In the genomic region with DNA sequence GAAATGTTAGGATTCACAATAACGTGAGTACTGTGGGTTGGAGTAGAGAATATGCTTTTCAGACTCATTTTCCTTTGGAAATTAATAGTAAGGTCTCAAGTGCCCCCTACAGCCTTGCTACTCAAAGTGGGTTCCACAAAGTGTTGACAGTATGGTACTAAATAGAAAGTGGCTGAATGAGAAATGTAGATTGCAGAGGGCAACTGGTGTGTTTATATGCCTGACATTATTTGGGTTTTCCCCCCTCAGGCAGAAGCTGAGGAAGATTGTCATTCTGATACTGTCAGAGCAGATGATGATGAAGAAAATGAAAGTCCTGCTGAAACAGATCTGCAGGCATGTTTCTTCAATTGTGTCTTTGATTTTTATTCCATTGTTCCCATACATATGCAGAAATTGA, we compare ENCODE assay signal across 13 cellular contexts. TPM values are rescaled to one million over a fixed set of nuclear protein-coding genes. Genes with fewer than 3 reads are reported as not detected.
A peak's percentile ranks its signal among the peaks of the same experiment; 100 is the strongest.
DNase-seq lines count a peak whose midpoint lies in the region; ATAC-seq and TF ChIP-seq lines count a peak whose summit lies in the region.
"Had no signal": no experiment of that assay in that cellular context is flagged by ENCODE, and none has a peak within 500 bp of the region (broad histone marks: within the 10 kb centered on the region; RNA-seq: fewer than 3 reads in every experiment).

No MANE protein-coding gene starts in this region.

- H3K79me1 ChIP-seq in mesenchymal stem cell (replicated peaks; ENCODE audit: low read length, poor library complexity, severe bottlenecking) = peaks cover 14% of the 10 kb centered on the region

- H2AFZ ChIP-seq in SK-N-SH (ENCODE audit: low read depth) (no peak overlapping the region), mesenchymal stem cell (ENCODE audit: low read depth, low read length) (no peak overlapping the region)

- H3K27ac ChIP-seq in SK-N-SH (ENCODE audit: low read depth in 2 of 2, low read length in 1 of 2) = no peak overlapping the region
- no peak overlapping the region for H3K27ac ChIP-seq in mesenchymal stem cell (ENCODE audit: low read length, poor library complexity, severe bottlenecking)
- no peak overlapping the region for H3K27ac ChIP-seq in ascending aorta
- H3K27ac ChIP-seq: tibial nerve had no signal

- H2BK15ac ChIP-seq in mesenchymal stem cell (ENCODE audit: low read depth, poor library complexity, severe bottlenecking) = no peak overlapping the region

- no peak overlapping the region for H3K18ac ChIP-seq in mesenchymal stem cell (ENCODE audit: low read depth in 1 of 2, low read length in 2 of 2)

- H3K9ac ChIP-seq in SK-N-SH (no peak overlapping the region), mesenchymal stem cell (ENCODE audit: low read length) (no peak overlapping the region)

- H3K23ac ChIP-seq in mesenchymal stem cell (ENCODE audit: low read length in 2 of 2) = no peak overlapping the region

- H4K91ac ChIP-seq in mesenchymal stem cell (ENCODE audit: low read length) = no peak overlapping the region

- no peak for TF ChIP-seq EP300 in SK-N-SH (IDR thresholded peaks at IDR 0.05; ENCODE audit: borderline replicate concordance in 1 of 2, low read depth in 1 of 2, low read length in 1 of 2)

- H3K4me1 ChIP-seq in SK-N-SH (ENCODE audit: control insufficient read depth in 1 of 2, insufficient read depth in 2 of 2, low read depth in 1 of 2, low read length in 1 of 2) (peaks cover 8 to 9% of the 10 kb centered on the region in 2 experiments; a peak in 3 of 4 replicates), mesenchymal stem cell (ENCODE audit: control insufficient read depth, insufficient read depth, low read depth, low read length) (peaks cover 3% of the 10 kb centered on the region), ascending aorta (no peaks in the 10 kb centered on the region)

- no peak overlapping the region for H3K14ac ChIP-seq in mesenchymal stem cell (ENCODE audit: low read length in 2 of 2)

- POLR2A ChIA-PET in SK-N-SH (lab: Yijun Ruan, JAX) = no interaction called here

- no peak overlapping the region for H4K8ac ChIP-seq in mesenchymal stem cell (ENCODE audit: low read length)

- 100% methylated on average over 1 of the region's 1 CpG for WGBS in SK-N-SH (ENCODE audit: low lambda C conversion rate)
- WGBS in mesenchymal stem cell = 100% methylated on average over 1 of the region's 1 CpG

- H3K4me2 ChIP-seq in SK-N-SH = no peak overlapping the region
- no peak overlapping the region for H3K4me2 ChIP-seq in mesenchymal stem cell (ENCODE audit: low read length, poor library complexity, severe bottlenecking)

- CTCF ChIA-PET in SK-N-SH (lab: Yijun Ruan, JAX) = interaction anchor here (0.6 kb wide), 1 partner anchor 71 kb away, joined by 3 read pairs; no protein-coding TSS in a partner anchor

- DNase-seq in SK-N-SH (peak; percentile 29), mesenchymal stem cell (peak; percentile 11), AG20443 (ENCODE audit: low spot score) (no peak), RPMI8226 (no peak), ascending aorta (ENCODE audit: low spot score in 2 of 2) (no peak)
- DNase-seq: 8988T; activated CD4-positive, alpha-beta T cell treated with anti-CD3 and anti-CD28 coated beads for 4 hours; effector CD8-positive, alpha-beta T cell; NCI-H748 treated with DMSO at 0.1 percent for 48 hours had no signal

- TF ChIP-seq RAD21 in SK-N-SH (IDR thresholded peaks at IDR 0.05; ENCODE audit: low read length) = peak; percentile 50

- peaks cover 44 to 45% of the 10 kb centered on the region in 2 experiments for H3K36me3 ChIP-seq in SK-N-SH (replicated peaks in 1 of 2; ENCODE audit: control insufficient read depth in 1 of 2, insufficient read depth in 2 of 2, low read length in 1 of 2)
- H3K36me3 ChIP-seq in mesenchymal stem cell (ENCODE audit: control insufficient read depth in 1 of 2, insufficient read depth in 2 of 2, low read depth in 1 of 2, low read length in 2 of 2) = peaks cover 9 to 53% of the 10 kb centered on the region in 2 experiments
- peaks cover 14 to 37% of the 10 kb centered on the region in 2 donors for H3K36me3 ChIP-seq in ascending aorta

- no peak overlapping the region for H2AK5ac ChIP-seq in mesenchymal stem cell (ENCODE audit: low read length, severe bottlenecking)

- 0 out of 2 replicates have a peak, but pooled peaks have one; percentile 26 for TF ChIP-seq CTCF in SK-N-SH (IDR thresholded peaks at IDR 0.05)
- peak in 1 of 3 experiments; percentile 15 for TF ChIP-seq CTCF in ascending aorta (IDR thresholded peaks at IDR 0.05)

- H3K27me3 ChIP-seq in SK-N-SH (ENCODE audit: insufficient read depth) (no peaks in the 10 kb centered on the region), mesenchymal stem cell (ENCODE audit: control insufficient read depth in 1 of 2, insufficient read depth in 1 of 2, low read length in 2 of 2) (no peaks in the 10 kb centered on the region), ascending aorta (no peaks in the 10 kb centered on the region)
- H3K27me3 ChIP-seq: tibial nerve had no signal

- H3K9me3 ChIP-seq in SK-N-SH (no peaks in the 10 kb centered on the region), mesenchymal stem cell (ENCODE audit: control insufficient read depth, low read length) (no peaks in the 10 kb centered on the region), ascending aorta (no peaks in the 10 kb centered on the region)
- H3K9me3 ChIP-seq: tibial nerve had no signal

- H3K4ac ChIP-seq in mesenchymal stem cell (ENCODE audit: low read depth in 1 of 2, low read length in 2 of 2) = no peak overlapping the region

- intact Hi-C loops in ascending aorta (cut with DNase I) = no loop called here

- no peak overlapping the region for H2BK120ac ChIP-seq in mesenchymal stem cell (ENCODE audit: low read depth, low read length)

- H3K4me3 ChIP-seq in SK-N-SH (ENCODE audit: low read depth in 2 of 2, low read length in 1 of 2) (no peak overlapping the region), mesenchymal stem cell (ENCODE audit: insufficient read depth in 1 of 2, low read depth in 1 of 2, low read length in 2 of 2) (no peak overlapping the region), ascending aorta (no peak overlapping the region)
- H3K4me3 ChIP-seq: tibial nerve had no signal

- no peak overlapping the region for H2BK12ac ChIP-seq in mesenchymal stem cell (ENCODE audit: low read length in 2 of 2)

- H3K9me2 ChIP-seq in SK-N-SH = no peaks in the 10 kb centered on the region

- peaks cover 4% of the 10 kb centered on the region for H3F3A ChIP-seq in SK-N-SH (replicated peaks; ENCODE audit: insufficient read depth)

- peaks cover 51% of the 10 kb centered on the region for H3K79me2 ChIP-seq in SK-N-SH (ENCODE audit: insufficient read depth)

- H4K20me1 ChIP-seq in SK-N-SH (ENCODE audit: insufficient read depth) = peaks cover 7% of the 10 kb centered on the region; the same call in 1 of the 2 replicates

- ATAC-seq in SK-N-SH treated with all-trans-retinoic acid at 6 μM for 48 hours (no peak), GM21447 (IDR thresholded peaks at IDR 0.05; ENCODE audit: unreplicated experiment) (peak; percentile 68), HG03442 (IDR thresholded peaks at IDR 0.05; ENCODE audit: unreplicated experiment) (peak; percentile 84)

- H2BK5ac ChIP-seq in mesenchymal stem cell (ENCODE audit: low read depth, low read length, poor library complexity, severe bottlenecking) = no peak overlapping the region

TF ChIP-seq in SK-N-SH, 30 proteins besides CTCF, POLR2A, EP300 and RAD21 (continues in another document):
- TF ChIP-seq POLR2AphosphoS5 (IDR thresholded peaks at IDR 0.05; ENCODE audit: low read depth, low read length) (no peak), RFX5 (IDR thresholded peaks at IDR 0.05; ENCODE audit: low read length) (no peak)
- TF ChIP-seq, protein P1, sequence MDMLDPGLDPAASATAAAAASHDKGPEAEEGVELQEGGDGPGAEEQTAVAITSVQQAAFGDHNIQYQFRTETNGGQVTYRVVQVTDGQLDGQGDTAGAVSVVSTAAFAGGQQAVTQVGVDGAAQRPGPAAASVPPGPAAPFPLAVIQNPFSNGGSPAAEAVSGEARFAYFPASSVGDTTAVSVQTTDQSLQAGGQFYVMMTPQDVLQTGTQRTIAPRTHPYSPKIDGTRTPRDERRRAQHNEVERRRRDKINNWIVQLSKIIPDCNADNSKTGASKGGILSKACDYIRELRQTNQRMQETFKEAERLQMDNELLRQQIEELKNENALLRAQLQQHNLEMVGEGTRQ (IDR thresholded peaks at IDR 0.05; ENCODE audit: borderline replicate concordance, low read depth, low read length) = no peak

TF ChIP-seq in SK-N-SH treated with all-trans-retinoic acid at 6 μM for 48 hours, 23 proteins besides CTCF, POLR2A, EP300 and RAD21 (continues in another document):
- TF ChIP-seq OSR1 (CRISPR knock-in tag; IDR thresholded peaks at IDR 0.05) (no peak), PPARA (CRISPR knock-in tag; IDR thresholded peaks at IDR 0.05; ENCODE audit: borderline replicate concordance) (no peak), RARB (CRISPR knock-in tag; IDR thresholded peaks at IDR 0.05) (no peak)
- TF ChIP-seq, protein P2, sequence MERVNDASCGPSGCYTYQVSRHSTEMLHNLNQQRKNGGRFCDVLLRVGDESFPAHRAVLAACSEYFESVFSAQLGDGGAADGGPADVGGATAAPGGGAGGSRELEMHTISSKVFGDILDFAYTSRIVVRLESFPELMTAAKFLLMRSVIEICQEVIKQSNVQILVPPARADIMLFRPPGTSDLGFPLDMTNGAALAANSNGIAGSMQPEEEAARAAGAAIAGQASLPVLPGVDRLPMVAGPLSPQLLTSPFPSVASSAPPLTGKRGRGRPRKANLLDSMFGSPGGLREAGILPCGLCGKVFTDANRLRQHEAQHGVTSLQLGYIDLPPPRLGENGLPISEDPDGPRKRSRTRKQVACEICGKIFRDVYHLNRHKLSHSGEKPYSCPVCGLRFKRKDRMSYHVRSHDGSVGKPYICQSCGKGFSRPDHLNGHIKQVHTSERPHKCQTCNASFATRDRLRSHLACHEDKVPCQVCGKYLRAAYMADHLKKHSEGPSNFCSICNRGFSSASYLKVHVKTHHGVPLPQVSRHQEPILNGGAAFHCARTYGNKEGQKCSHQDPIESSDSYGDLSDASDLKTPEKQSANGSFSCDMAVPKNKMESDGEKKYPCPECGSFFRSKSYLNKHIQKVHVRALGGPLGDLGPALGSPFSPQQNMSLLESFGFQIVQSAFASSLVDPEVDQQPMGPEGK (CRISPR knock-in tag; IDR thresholded peaks at IDR 0.05; ENCODE audit: borderline replicate concordance) = no peak

RNA-seq across cellular contexts. Expression of a gene that starts 5.6 kb away (rescaled TPM):
- 61.9 and 72.9 TPM in 2 replicates for polyA plus RNA-seq in SK-N-SH (2012; rRNA removed)
- 47.1 and 47.9 TPM in 2 replicates for polyA plus RNA-seq in SK-N-SH (2012; cell fraction: cytosol; rRNA removed)
- 207 and 253 TPM in 2 replicates for polyA plus RNA-seq in SK-N-SH (2012; cell fraction: nucleus; rRNA removed)
- 47.0 TPM for polyA plus RNA-seq in mesenchymal stem cell (2013, experiment 1 of 2)
- 49.2 TPM for polyA plus RNA-seq in mesenchymal stem cell (2013, experiment 2 of 2)
- 34.1 TPM for total RNA-seq in ascending aorta

RNA-seq across cellular contexts. Expression of a gene that starts 9.2 kb away (rescaled TPM):
- 9.7 and 12.2 TPM in 2 replicates for polyA plus RNA-seq in SK-N-SH (2012; rRNA removed)
- polyA plus RNA-seq in SK-N-SH (2012; cell fraction: cytosol; rRNA removed) = 12.5 and 12.9 TPM in 2 replicates
- 6.1 and 9.5 TPM in 2 replicates for polyA plus RNA-seq in SK-N-SH (2012; cell fraction: nucleus; rRNA removed)
- polyA plus RNA-seq in mesenchymal stem cell (2013, experiment 1 of 2) = 12.2 TPM
- polyA plus RNA-seq in mesenchymal stem cell (2013, experiment 2 of 2) = 12.6 TPM
- 8.4 TPM for total RNA-seq in ascending aorta

Comparison
In these comparisons a context has a peak if more than half of its experiments do, and no peak if none do; other contexts are left out.
1. DNase-seq: peak in SK-N-SH (single experiment) and mesenchymal stem cell (single experiment); none in AG20443 (single experiment), RPMI8226 (single experiment) and ascending aorta (0 of 2).